In the genomic region with DNA sequence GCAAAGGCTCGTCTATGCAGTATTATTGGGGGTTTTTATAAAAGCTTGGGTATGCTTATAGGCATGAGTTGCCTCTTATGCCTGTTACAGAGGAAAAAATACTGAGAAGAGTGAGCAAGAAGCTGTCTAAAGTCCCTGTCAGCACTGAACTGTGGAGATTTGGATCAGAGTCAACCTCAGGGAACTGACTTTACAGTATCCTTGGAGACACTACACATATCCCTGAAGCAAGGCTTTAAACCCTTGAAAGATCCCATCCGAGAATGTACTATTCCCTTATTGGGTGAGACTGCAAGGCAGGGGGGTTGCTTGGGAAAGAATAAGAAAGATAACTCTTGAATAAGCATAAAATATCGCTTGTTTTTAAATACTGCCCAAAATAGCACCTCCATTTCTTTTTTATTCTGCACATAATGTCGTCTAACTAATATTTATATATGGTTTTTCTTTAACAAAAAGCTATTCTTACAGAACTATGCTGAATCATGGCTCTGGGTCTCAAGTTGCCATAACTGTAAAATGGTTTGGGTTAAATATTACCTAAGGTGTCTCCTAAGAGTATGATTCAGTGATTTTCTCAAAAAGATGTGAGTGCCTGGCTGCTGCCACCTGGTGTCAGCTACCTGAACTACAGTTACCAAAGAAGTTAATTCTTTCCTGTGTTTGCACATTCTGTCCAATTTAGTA, we compare ENCODE assay signal across 7 cellular contexts.
DNase-seq lines count a peak whose midpoint lies in the region; ATAC-seq, FAIRE-seq and TF ChIP-seq lines count a peak whose summit lies in the region.

No MANE protein-coding gene starts in this region.

- ATAC-seq in HG03135 (IDR thresholded peaks at IDR 0.05; ENCODE audit: unreplicated experiment): peak; percentile 70
- ATAC-seq in memory B cell (ENCODE audit: low read depth): peak; percentile 44

- peak; percentile 77 for FAIRE-seq in GM19239 (lab: Jason Lieb, UNC)

- H3K4me1 Mint-ChIP-seq in chondrocyte (ENCODE audit: low read depth) (no peaks in the 10 kb centered on the region), memory B cell (no peaks in the 10 kb centered on the region)

- DNase-seq in G401 (ENCODE audit: low spot score) (peak; percentile 63), GM19239 (ENCODE audit: insufficient read length, low spot score) (peak; percentile 23), OCI-M1 (lab: John Stamatoyannopoulos, UW) (peak; percentile 87), chondrocyte (ENCODE audit: low spot score) (no peak), memory B cell (ENCODE audit: low spot score in 2 of 2) (peak; percentile 35 to 42)
- no peak for DNase-seq in activated effector memory CD4-positive, alpha-beta T cell treated with Interleukin-2 at 50 U/mL for 16 hours

- H3K36me3 Mint-ChIP-seq in chondrocyte (ENCODE audit: low read depth) (no peaks in the 10 kb centered on the region), memory B cell (no peaks in the 10 kb centered on the region)

- H3K27ac Mint-ChIP-seq in chondrocyte (ENCODE audit: unreplicated experiment) (peak overlapping the region; percentile 39), memory B cell (no peak overlapping the region)

- H3K4me3 Mint-ChIP-seq in chondrocyte (ENCODE audit: unreplicated experiment): no peak overlapping the region
- H3K4me3 Mint-ChIP-seq in memory B cell: no peak overlapping the region

- H3K27me3 Mint-ChIP-seq in chondrocyte (ENCODE audit: low read depth) (peaks cover 6% of the 10 kb centered on the region), memory B cell (peaks cover 3% of the 10 kb centered on the region)

- peak; percentile 90 for TF ChIP-seq CTCF in chondrocyte (IDR thresholded peaks at IDR 0.05)

- in situ Hi-C loops in G401 (cut with HindIII; ENCODE audit: low sequenced_read_pairs): no loop called here

- no peaks in the 10 kb centered on the region for H3K9me3 Mint-ChIP-seq in chondrocyte (ENCODE audit: low read depth)
- peaks cover 4% of the 10 kb centered on the region for H3K9me3 Mint-ChIP-seq in memory B cell

Comparison
In these comparisons a context has a peak if more than half of its experiments do, and no peak if none do; other contexts are left out.
1. DNase-seq: peak in G401 (single experiment), GM19239 (single experiment), OCI-M1 (single experiment) and memory B cell (2 of 2); none in chondrocyte (single experiment) and activated effector memory CD4-positive, alpha-beta T cell treated with Interleukin-2 at 50 U/mL for 16 hours (single experiment).